Comparison of ENCODE assay signal across 15 cellular contexts in the genomic region with DNA sequence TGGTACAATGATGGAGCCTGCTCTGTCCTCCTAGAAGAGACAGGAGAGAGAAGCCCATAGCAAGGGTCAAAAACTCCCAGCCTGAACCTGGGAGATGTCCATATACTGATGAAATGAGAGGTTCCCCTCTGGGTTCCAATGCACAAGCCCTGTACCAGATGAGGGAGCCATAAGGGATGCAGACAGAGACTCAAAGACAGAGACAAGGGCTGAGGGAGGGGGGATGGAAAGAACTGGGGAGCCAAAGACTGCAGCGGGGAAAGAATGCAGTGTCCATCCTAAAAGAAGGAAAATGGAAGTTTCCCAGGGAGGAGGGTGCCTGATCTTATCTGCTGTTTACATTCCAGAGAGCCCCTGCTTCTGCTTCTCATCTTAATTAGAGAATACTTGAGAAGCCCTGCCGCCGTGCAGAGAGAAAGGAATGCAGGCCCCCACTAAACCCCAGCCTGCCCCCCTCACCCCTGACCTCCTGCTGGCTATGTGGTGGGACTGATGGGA. TPM values are rescaled to one million over a fixed set of nuclear protein-coding genes. Genes with fewer than 3 reads are reported as not detected.
DNase-seq lines count a peak whose midpoint lies in the region; ATAC-seq, FAIRE-seq and TF ChIP-seq lines count a peak whose summit lies in the region.
"Had no signal": no experiment of that assay in that cellular context is flagged by ENCODE, and none has a peak within 500 bp of the region (broad histone marks: within the 10 kb centered on the region; RNA-seq: fewer than 3 reads in every experiment).

No MANE protein-coding gene starts in this region.

- peak; percentile 89 for DNase-seq in EL
- DNase-seq in PC-3, result no peak
- DNase-seq in endodermal cell, result peak; percentile 83
- DNase-seq in retina, result peak; percentile 27
- no peak for DNase-seq in GM19239 (ENCODE audit: insufficient read length, low spot score)
- DNase-seq in ovary, result no peak
- DNase-seq in aorta, result no peak
- DNase-seq: activated B cell treated with CpG ODN at 0.5 μM for 24 hours; MV-4-11; NCI-H2171; stimulated activated naive CD8-positive, alpha-beta T cell treated with anti-CD3 and anti-CD28 coated beads, Interleukin-15, Interleukin-2, amounts not matched to agents 100 U/mL and 50 U/mL, for 24 hours had no signal

- TF ChIP-seq POLR2A in ovary (IDR thresholded peaks at IDR 0.05), result no peak

- no TSS peak for BruUV-seq in PC-3 (replicated peaks; lab: Mats Ljungman, UMichigan)

- H4K20me1 ChIP-seq in PC-3 (ENCODE audit: low read length), result no peaks in the 10 kb centered on the region

- H3K4me1 Mint-ChIP-seq in endodermal cell, result peaks cover 62% of the 10 kb centered on the region
- H3K4me1 Mint-ChIP-seq: activated B cell treated with CpG ODN at 0.5 μM for 24 hours had no signal

- peak overlapping the region; percentile 93 for H3K27ac Mint-ChIP-seq in endodermal cell
- H3K27ac Mint-ChIP-seq: activated B cell treated with CpG ODN at 0.5 μM for 24 hours; activated naive CD8-positive, alpha-beta T cell had no signal

- peak overlapping the region; percentile 22; the same call in 1 of the 2 replicates for H2AFZ ChIP-seq in PC-3 (ENCODE audit: low read length)

- POLR2A ChIA-PET in PC-3 (lab: Charles Lee; ENCODE audit: unreplicated experiment), result no interaction called here

- intact Hi-C loops in PC-3 (cut with micrococcal nuclease) (no loop called here), ovary (cut with DNase I) (loop anchor here in 3 of 4 donors (5.0 kb wide), 2 partner anchors 89 to 819 kb away; no protein-coding TSS in a partner anchor), aorta (cut with DNase I) (loop anchor here (5.0 to 10.0 kb wide), 4 partner anchors 74 to 822 kb away; no protein-coding TSS in a partner anchor)

- CTCF ChIA-PET in PC-3 (lab: Charles Lee), result no interaction called here

- 0 out of 2 replicates have a peak, but pooled peaks have one; percentile 0 for TF ChIP-seq CTCF in PC-3 (conservative IDR thresholded peaks at IDR 0.05; ENCODE audit: low read depth, low read length)
- no peak for TF ChIP-seq CTCF in endodermal cell (conservative IDR thresholded peaks at IDR 0.05)
- TF ChIP-seq CTCF in ovary (IDR thresholded peaks at IDR 0.05), result no peak

- H3K9me2 ChIP-seq in PC-3 (replicated peaks; ENCODE audit: low read length), result no peaks in the 10 kb centered on the region

- H3K9me3 Mint-ChIP-seq in endodermal cell, result no peaks in the 10 kb centered on the region
- H3K9me3 Mint-ChIP-seq: activated B cell treated with CpG ODN at 0.5 μM for 24 hours had no signal

- FAIRE-seq in GM19239 (lab: Jason Lieb, UNC), result no peak

- H3K4me3 ChIP-seq in PC-3 (ENCODE audit: low read length), result no peak overlapping the region
- H3K4me3 ChIP-seq in endodermal cell (ENCODE audit: low read length), result peak overlapping the region; percentile 66
- no peak overlapping the region for H3K4me3 ChIP-seq in ovary
- H3K4me3 ChIP-seq in aorta (ENCODE audit: low read length in 2 of 2), result no peak overlapping the region
- H3K4me3 ChIP-seq: dorsolateral prefrontal cortex, HAP-1 had no signal

- peaks cover 5% of the 10 kb centered on the region for H3F3A ChIP-seq in PC-3 (ENCODE audit: low read length, unreplicated experiment)

- H3K79me2 ChIP-seq in PC-3 (ENCODE audit: low read length), result no peaks in the 10 kb centered on the region

- H3K36me3 ChIP-seq in PC-3 (ENCODE audit: low read depth, low read length) (no peaks in the 10 kb centered on the region), endodermal cell (ENCODE audit: control insufficient read depth, insufficient read depth, low read length) (no peaks in the 10 kb centered on the region), ovary (no peaks in the 10 kb centered on the region), aorta (ENCODE audit: control insufficient read depth in 1 of 2, insufficient read depth in 2 of 2, low read length in 1 of 2) (no peaks in the 10 kb centered on the region)
- H3K36me3 ChIP-seq: HAP-1 had no signal

- TF ChIP-seq EP300 in ovary (IDR thresholded peaks at IDR 0.05), result no peak

- no peak for ATAC-seq in PC-3
- no peak for ATAC-seq in HG03139 (IDR thresholded peaks at IDR 0.05; ENCODE audit: unreplicated experiment)
- ATAC-seq in aorta (ENCODE audit: low FRiP score), result no peak
- ATAC-seq: stimulated activated naive CD8-positive, alpha-beta T cell treated with anti-CD3 and anti-CD28 coated beads, Interleukin-15, Interleukin-2, amounts not matched to agents 100 U/mL and 50 U/mL, for 24 hours had no signal

- H3K4me2 ChIP-seq in PC-3 (ENCODE audit: low read length), result no peak overlapping the region

- WGBS in endodermal cell (ENCODE audit: insufficient coverage in 1 of 2, insufficient read length in 1 of 2), 2 experiments, result 10 to 16% methylated on average over 3 of the region's 3 CpGs
- 1 to 11% (median 6%) methylated on average over 3 of the region's 3 CpGs for WGBS in ovary, 3 donors
- WGBS in aorta, 2 donors, result 51 to 52% methylated on average over 3 of the region's 3 CpGs

- H3K36me3 Mint-ChIP-seq in endodermal cell (ENCODE audit: low read depth), result no peaks in the 10 kb centered on the region
- H3K36me3 Mint-ChIP-seq: activated naive CD8-positive, alpha-beta T cell had no signal

- H3K27me3 Mint-ChIP-seq in endodermal cell (ENCODE audit: insufficient read depth), result no peaks in the 10 kb centered on the region

- H3K4me1 ChIP-seq in PC-3 (ENCODE audit: insufficient read depth, low read length), result peaks cover 16% of the 10 kb centered on the region
- peaks cover 9% of the 10 kb centered on the region for H3K4me1 ChIP-seq in endodermal cell (ENCODE audit: control insufficient read depth, insufficient read depth, low read length)
- peaks cover 6% of the 10 kb centered on the region for H3K4me1 ChIP-seq in ovary (ENCODE audit: insufficient read depth)
- H3K4me1 ChIP-seq in aorta (ENCODE audit: control insufficient read depth in 1 of 2, insufficient read depth in 2 of 2, low read length in 2 of 2), result peaks cover 0 to 4% of the 10 kb centered on the region in 2 donors

- H3K27me3 ChIP-seq in PC-3 (ENCODE audit: low read length) (no peaks in the 10 kb centered on the region), endodermal cell (ENCODE audit: control insufficient read depth, insufficient read depth, low read length, poor library complexity, severe bottlenecking) (no peaks in the 10 kb centered on the region), ovary (no peaks in the 10 kb centered on the region), aorta (ENCODE audit: control insufficient read depth in 1 of 2, insufficient read depth in 2 of 2, low read length in 1 of 2) (no peaks in the 10 kb centered on the region)
- H3K27me3 ChIP-seq: dorsolateral prefrontal cortex had no signal

- H3K9me3 ChIP-seq in PC-3 (ENCODE audit: low read length) (no peaks in the 10 kb centered on the region), endodermal cell (ENCODE audit: control insufficient read depth, low read length) (no peaks in the 10 kb centered on the region), ovary (no peaks in the 10 kb centered on the region), aorta (ENCODE audit: control insufficient read depth, low read length) (no peaks in the 10 kb centered on the region)
- H3K9me3 ChIP-seq: HAP-1 had no signal

- H3K27ac ChIP-seq in PC-3 (ENCODE audit: low read length), result no peak overlapping the region
- H3K27ac ChIP-seq in endodermal cell (ENCODE audit: low read depth, low read length), result peak overlapping the region; percentile 40
- no peak overlapping the region for H3K27ac ChIP-seq in ovary
- no peak overlapping the region for H3K27ac ChIP-seq in aorta (ENCODE audit: low read depth in 1 of 2, low read length in 2 of 2)

- peak overlapping the region; percentile 14 for H3K4me3 Mint-ChIP-seq in endodermal cell
- H3K4me3 Mint-ChIP-seq: activated B cell treated with CpG ODN at 0.5 μM for 24 hours; activated naive CD8-positive, alpha-beta T cell had no signal

- H3K9ac ChIP-seq in PC-3 (ENCODE audit: low read length) (no peak overlapping the region), endodermal cell (ENCODE audit: extremely low read depth, low read length, poor library complexity, severe bottlenecking) (peak overlapping the region; percentile 58)

RNA-seq across cellular contexts. Expression of a gene that starts 27.7 kb away (rescaled TPM):
- 1,461 and 1,545 TPM in 2 replicates for total RNA-seq in PC-3 (2014; rRNA removed)
- 1,000 to 10,000 TPM in 1 of 2 donors, 100 to 1,000 TPM in 1; 858 to 1,019 TPM for total RNA-seq in endodermal cell
- polyA plus RNA-seq in endodermal cell (2013, experiment 1 of 2), result 283 TPM
- polyA plus RNA-seq in endodermal cell (2013, experiment 2 of 2), result 352 TPM
- 1,000 to 10,000 TPM in 1 of 7 donors, 10 to 100 TPM in 4, 1 to 10 TPM in 2; 4.4 to 1,005 (median 64.8) TPM for total RNA-seq in ovary
- 10 to 100 TPM; 17.8 to 38.9 TPM for polyA plus RNA-seq in ovary
- 1 to 10 TPM; 3.9 to 9.0 TPM for total RNA-seq in aorta
- 10 to 100 TPM; 15.8 to 54.1 TPM for polyA plus RNA-seq in aorta

RNA-seq across cellular contexts. Expression of a gene that starts 29.6 kb away (rescaled TPM):
- 424 and 434 TPM in 2 replicates for total RNA-seq in PC-3 (2014; rRNA removed)
- 100 to 1,000 TPM; 596 to 655 TPM for total RNA-seq in endodermal cell
- 388 TPM for polyA plus RNA-seq in endodermal cell (2013, experiment 1 of 2)
- polyA plus RNA-seq in endodermal cell (2013, experiment 2 of 2), result 341 TPM
- total RNA-seq in ovary, result 1,000 to 10,000 TPM in 3 of 7 donors, 100 to 1,000 TPM in 4; 713 to 1,452 (median 896) TPM
- 100 to 1,000 TPM; 316 to 882 TPM for polyA plus RNA-seq in ovary
- total RNA-seq in aorta, result 100 to 1,000 TPM; 353 to 439 TPM
- polyA plus RNA-seq in aorta, result 100 to 1,000 TPM; 147 to 259 TPM

Comparison
In these comparisons a context has a peak if more than half of its experiments do, and no peak if none do; other contexts are left out.
1. DNase-seq: peak in EL (single experiment), endodermal cell (single experiment) and retina (single experiment); none in PC-3 (single experiment), GM19239 (single experiment), ovary (0 of 5) and aorta (0 of 2).